Comparison of ENCODE assay signal across 18 cellular contexts in the genomic region with DNA sequence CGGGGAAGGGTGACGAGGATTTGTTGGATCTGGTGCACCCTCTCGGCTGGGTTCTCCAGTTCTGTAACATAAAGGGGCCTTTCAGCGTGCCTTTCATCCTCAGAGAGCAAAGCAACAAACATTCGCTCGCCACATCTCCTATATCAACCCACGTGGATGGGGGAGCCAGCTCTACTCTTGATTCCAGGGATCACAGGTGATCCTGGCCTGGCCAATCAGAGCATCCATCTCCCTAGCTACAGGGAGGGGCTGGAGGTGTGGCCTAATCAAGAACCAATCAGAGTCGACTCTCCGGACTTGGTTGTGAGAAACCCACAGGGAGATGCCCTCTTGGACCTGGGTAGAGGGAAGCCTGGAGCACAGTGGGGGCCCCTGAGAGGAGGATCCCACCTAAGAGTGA. TPM values are rescaled to one million over a fixed set of nuclear protein-coding genes. Genes with fewer than 3 reads are reported as not detected.
DNase-seq lines count a peak whose midpoint lies in the region; ATAC-seq and TF ChIP-seq lines count a peak whose summit lies in the region.
"Had no signal": no experiment of that assay in that cellular context is flagged by ENCODE, and none has a peak within 500 bp of the region (broad histone marks: within the 10 kb centered on the region; RNA-seq: fewer than 3 reads in every experiment).

No MANE protein-coding gene starts in this region.

- no peak for TF ChIP-seq POLR2A in testis (IDR thresholded peaks at IDR 0.05)

- WGBS in endodermal cell (ENCODE audit: insufficient coverage in 1 of 2, insufficient read length in 1 of 2), 2 experiments, result 94 to 100% methylated on average over 8 to 9 of the region's 9 CpGs
- WGBS in testis, 2 donors, result 79 to 82% methylated on average over 7 to 9 of the region's 9 CpGs

- H3K27me3 Mint-ChIP-seq in WTC11 (ENCODE audit: low read depth), result no peaks in the 10 kb centered on the region
- no peaks in the 10 kb centered on the region for H3K27me3 Mint-ChIP-seq in endodermal cell (ENCODE audit: insufficient read depth)
- H3K27me3 Mint-ChIP-seq in T-helper 2 cell treated with Interferon-gamma antibody and Interleukin-4, amounts not matched to agents 5 μg/mL and 100 μg/mL, for 36 hours (ENCODE audit: low read depth), result peaks cover 2% of the 10 kb centered on the region

- no peak overlapping the region for H3K4me3 ChIP-seq in H7 (ENCODE audit: insufficient read depth, low read depth, low read length)
- H3K4me3 ChIP-seq in endodermal cell (ENCODE audit: low read length), result no peak overlapping the region
- no peak overlapping the region for H3K4me3 ChIP-seq in testis
- H3K4me3 ChIP-seq: BLaER1, GM23338 had no signal

- H3K9me3 ChIP-seq in endodermal cell (ENCODE audit: control insufficient read depth, low read length) (no peaks in the 10 kb centered on the region), testis (no peaks in the 10 kb centered on the region)

- CTCF ChIA-PET in WTC11 (lab: Charles Lee), result interaction anchor here (1.2 to 3.6 kb wide), 4 partner anchors 16 to 288 kb away, joined by 4 to 27 read pairs (median 5); no protein-coding TSS in a partner anchor

- POLR2A ChIA-PET in WTC11 (lab: Charles Lee), result no interaction called here

- DNase-seq in H7 (peak; percentile 8), WTC11 (ENCODE audit: low spot score) (no peak), endodermal cell (peak; percentile 42), testis (peak; percentile 66)
- DNase-seq in T-helper 2 cell treated with Interferon-gamma antibody and Interleukin-4, amounts not matched to agents 5 μg/mL and 100 μg/mL, for 36 hours (ENCODE audit: low spot score), result no peak
- DNase-seq: 8988T; CD8-positive, alpha-beta memory T cell; COR-L47; DMS 273 treated with DMSO at 0.1 percent for 48 hours; DMS53; DND-41; EL had no signal

- H3K9me3 Mint-ChIP-seq in WTC11 (peaks cover 8% of the 10 kb centered on the region), endodermal cell (no peaks in the 10 kb centered on the region)
- no peaks in the 10 kb centered on the region for H3K9me3 Mint-ChIP-seq in T-helper 2 cell treated with Interferon-gamma antibody and Interleukin-4, amounts not matched to agents 5 μg/mL and 100 μg/mL, for 36 hours
- H3K9me3 Mint-ChIP-seq: GM23338, HFFc6 had no signal

- H3K27me3 ChIP-seq in H7 (ENCODE audit: control insufficient read depth, insufficient read depth, low read length) (no peaks in the 10 kb centered on the region), endodermal cell (ENCODE audit: control insufficient read depth, insufficient read depth, low read length, poor library complexity, severe bottlenecking) (no peaks in the 10 kb centered on the region), testis (no peaks in the 10 kb centered on the region)
- H3K27me3 ChIP-seq: BLaER1 had no signal

- H3K36me3 ChIP-seq in H7 (replicated peaks; ENCODE audit: control insufficient read depth, insufficient read depth, low read length) (no peaks in the 10 kb centered on the region), endodermal cell (ENCODE audit: control insufficient read depth, insufficient read depth, low read length) (no peaks in the 10 kb centered on the region), testis (ENCODE audit: low read depth, missing control alignments) (no peaks in the 10 kb centered on the region)

- no peak for TF ChIP-seq CTCF in WTC11 (IDR thresholded peaks at IDR 0.05)
- TF ChIP-seq CTCF in endodermal cell (conservative IDR thresholded peaks at IDR 0.05), result no peak
- no peak for TF ChIP-seq CTCF in testis (IDR thresholded peaks at IDR 0.05)

- H3K27ac ChIP-seq in endodermal cell (ENCODE audit: low read depth, low read length) (no peak overlapping the region), testis (no peak overlapping the region)
- H3K27ac ChIP-seq: BLaER1 had no signal

- H3K4me1 ChIP-seq in endodermal cell (ENCODE audit: control insufficient read depth, insufficient read depth, low read length) (no peaks in the 10 kb centered on the region), testis (peaks cover 3% of the 10 kb centered on the region)

- H3K36me3 Mint-ChIP-seq in WTC11 (0 out of 2 replicates have a peak, but pooled peaks cover 7% of the 10 kb centered on the region), endodermal cell (ENCODE audit: low read depth) (no peaks in the 10 kb centered on the region)
- no peaks in the 10 kb centered on the region for H3K36me3 Mint-ChIP-seq in T-helper 2 cell treated with Interferon-gamma antibody and Interleukin-4, amounts not matched to agents 5 μg/mL and 100 μg/mL, for 36 hours (ENCODE audit: low read depth)

- intact Hi-C loops in testis (cut with DNase I; ENCODE audit: low total_unique reads), result no loop called here

- no peak overlapping the region for H3K27ac Mint-ChIP-seq in WTC11
- no peak overlapping the region for H3K27ac Mint-ChIP-seq in endodermal cell
- no peak overlapping the region for H3K27ac Mint-ChIP-seq in T-helper 2 cell treated with Interferon-gamma antibody and Interleukin-4, amounts not matched to agents 5 μg/mL and 100 μg/mL, for 36 hours
- H3K27ac Mint-ChIP-seq: CD8-positive, alpha-beta memory T cell; GM23338; HFFc6 had no signal

- H3K9ac ChIP-seq in endodermal cell (ENCODE audit: extremely low read depth, low read length, poor library complexity, severe bottlenecking), result no peak overlapping the region
- H3K9ac ChIP-seq: BLaER1 had no signal

- H3K4me1 Mint-ChIP-seq in WTC11 (no peaks in the 10 kb centered on the region), endodermal cell (no peaks in the 10 kb centered on the region)
- H3K4me1 Mint-ChIP-seq in T-helper 2 cell treated with Interferon-gamma antibody and Interleukin-4, amounts not matched to agents 5 μg/mL and 100 μg/mL, for 36 hours (ENCODE audit: low read depth), result peaks cover 2% of the 10 kb centered on the region
- H3K4me1 Mint-ChIP-seq: GM23338 had no signal

- ATAC-seq in WTC11 (peak; percentile 47; the same call in 1 of the 2 replicates), HG02798 (IDR thresholded peaks at IDR 0.05; ENCODE audit: poor library complexity, unreplicated experiment) (no peak), GM21723 (IDR thresholded peaks at IDR 0.05; ENCODE audit: unreplicated experiment) (no peak)
- ATAC-seq: GM23338, HCT116 had no signal

- H3K4me3 Mint-ChIP-seq in WTC11 (no peak overlapping the region), endodermal cell (no peak overlapping the region)
- H3K4me3 Mint-ChIP-seq in T-helper 2 cell treated with Interferon-gamma antibody and Interleukin-4, amounts not matched to agents 5 μg/mL and 100 μg/mL, for 36 hours, result no peak overlapping the region
- H3K4me3 Mint-ChIP-seq: GM23338, HFFc6 had no signal

TF ChIP-seq in WTC11, 78 proteins besides CTCF, POLR2A, EP300 and RAD21 (continues in another document):
- TF ChIP-seq, protein P1, sequence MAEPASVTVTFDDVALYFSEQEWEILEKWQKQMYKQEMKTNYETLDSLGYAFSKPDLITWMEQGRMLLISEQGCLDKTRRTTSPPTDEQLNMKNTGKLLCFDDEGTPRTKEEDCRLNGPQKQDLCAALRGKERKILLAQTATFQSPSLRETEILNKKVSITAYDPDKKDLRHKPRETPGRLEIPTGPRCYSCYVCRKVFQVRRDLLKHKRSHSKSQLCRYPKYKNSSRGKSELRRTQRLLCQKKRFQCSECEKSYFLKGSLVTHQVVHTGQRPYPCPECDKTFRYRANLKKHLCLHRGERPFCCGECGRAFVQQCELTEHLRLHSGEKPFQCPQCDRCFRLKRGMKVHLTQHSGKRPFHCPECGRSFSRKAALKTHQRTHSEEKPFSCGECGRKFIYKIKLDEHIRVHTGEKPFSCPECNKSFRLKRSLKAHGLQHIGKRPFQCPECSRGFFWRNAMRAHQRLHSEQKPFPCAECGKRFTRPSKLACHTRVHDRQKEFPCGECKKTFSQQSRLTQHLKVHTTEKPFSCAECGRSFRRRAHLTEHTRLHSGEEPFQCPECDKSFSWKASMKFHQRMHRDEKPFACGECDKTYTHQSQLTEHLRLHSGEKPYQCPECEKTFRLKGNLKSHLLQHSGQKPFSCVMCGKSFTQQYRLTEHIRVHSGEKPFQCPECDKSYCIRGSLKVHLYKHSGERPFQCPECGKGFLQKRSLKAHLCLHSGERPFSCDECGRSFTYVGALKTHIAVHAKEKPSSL (CRISPR knock-in tag; conservative IDR thresholded peaks at IDR 0.05), result no peak
- TF ChIP-seq TCF7 (CRISPR knock-in tag; IDR thresholded peaks at IDR 0.05; ENCODE audit: low read depth) (no peak), ETV6 (CRISPR knock-in tag; IDR thresholded peaks at IDR 0.05) (no peak), NR2C2 (CRISPR knock-in tag; IDR thresholded peaks at IDR 0.05) (no peak), RELA (CRISPR knock-in tag; IDR thresholded peaks at IDR 0.05; ENCODE audit: borderline replicate concordance) (no peak), SP1 (CRISPR knock-in tag; conservative IDR thresholded peaks at IDR 0.05) (no peak)
- TF ChIP-seq, protein P2, sequence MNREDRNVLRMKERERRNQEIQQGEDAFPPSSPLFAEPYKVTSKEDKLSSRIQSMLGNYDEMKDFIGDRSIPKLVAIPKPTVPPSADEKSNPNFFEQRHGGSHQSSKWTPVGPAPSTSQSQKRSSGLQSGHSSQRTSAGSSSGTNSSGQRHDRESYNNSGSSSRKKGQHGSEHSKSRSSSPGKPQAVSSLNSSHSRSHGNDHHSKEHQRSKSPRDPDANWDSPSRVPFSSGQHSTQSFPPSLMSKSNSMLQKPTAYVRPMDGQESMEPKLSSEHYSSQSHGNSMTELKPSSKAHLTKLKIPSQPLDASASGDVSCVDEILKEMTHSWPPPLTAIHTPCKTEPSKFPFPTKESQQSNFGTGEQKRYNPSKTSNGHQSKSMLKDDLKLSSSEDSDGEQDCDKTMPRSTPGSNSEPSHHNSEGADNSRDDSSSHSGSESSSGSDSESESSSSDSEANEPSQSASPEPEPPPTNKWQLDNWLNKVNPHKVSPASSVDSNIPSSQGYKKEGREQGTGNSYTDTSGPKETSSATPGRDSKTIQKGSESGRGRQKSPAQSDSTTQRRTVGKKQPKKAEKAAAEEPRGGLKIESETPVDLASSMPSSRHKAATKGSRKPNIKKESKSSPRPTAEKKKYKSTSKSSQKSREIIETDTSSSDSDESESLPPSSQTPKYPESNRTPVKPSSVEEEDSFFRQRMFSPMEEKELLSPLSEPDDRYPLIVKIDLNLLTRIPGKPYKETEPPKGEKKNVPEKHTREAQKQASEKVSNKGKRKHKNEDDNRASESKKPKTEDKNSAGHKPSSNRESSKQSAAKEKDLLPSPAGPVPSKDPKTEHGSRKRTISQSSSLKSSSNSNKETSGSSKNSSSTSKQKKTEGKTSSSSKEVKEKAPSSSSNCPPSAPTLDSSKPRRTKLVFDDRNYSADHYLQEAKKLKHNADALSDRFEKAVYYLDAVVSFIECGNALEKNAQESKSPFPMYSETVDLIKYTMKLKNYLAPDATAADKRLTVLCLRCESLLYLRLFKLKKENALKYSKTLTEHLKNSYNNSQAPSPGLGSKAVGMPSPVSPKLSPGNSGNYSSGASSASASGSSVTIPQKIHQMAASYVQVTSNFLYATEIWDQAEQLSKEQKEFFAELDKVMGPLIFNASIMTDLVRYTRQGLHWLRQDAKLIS (CRISPR knock-in tag; IDR thresholded peaks at IDR 0.05; ENCODE audit: borderline replicate concordance), result no peak

RNA-seq across cellular contexts. Expression of a gene that starts 50.5 kb away (rescaled TPM):
- 18.4 and 21.0 TPM in 2 replicates for total RNA-seq in H7 (2014; rRNA removed; shearing (Covaris generic))
- total RNA-seq in WTC11 (2021), result 20.9 to 24.4 TPM (median 22.9 TPM) in 3 replicates
- 10 to 100 TPM; 18.2 to 20.8 TPM for total RNA-seq in endodermal cell
- polyA plus RNA-seq in endodermal cell (2013, experiment 1 of 2), result 19.1 TPM
- polyA plus RNA-seq in endodermal cell (2013, experiment 2 of 2), result 17.8 TPM
- total RNA-seq in testis, result 10 to 100 TPM; 18.8 to 27.0 TPM
- 7.6 TPM for polyA plus RNA-seq in testis (ENCODE audit: insufficient read depth, low read depth, low replicate concordance)

Comparison
In these comparisons a context has a peak if more than half of its experiments do, and no peak if none do; other contexts are left out.
1. DNase-seq: peak in H7 (single experiment), endodermal cell (single experiment) and testis (single experiment); none in WTC11 (single experiment) and T-helper 2 cell treated with Interferon-gamma antibody and Interleukin-4, amounts not matched to agents 5 μg/mL and 100 μg/mL, for 36 hours (single experiment).